In the genomic region with DNA sequence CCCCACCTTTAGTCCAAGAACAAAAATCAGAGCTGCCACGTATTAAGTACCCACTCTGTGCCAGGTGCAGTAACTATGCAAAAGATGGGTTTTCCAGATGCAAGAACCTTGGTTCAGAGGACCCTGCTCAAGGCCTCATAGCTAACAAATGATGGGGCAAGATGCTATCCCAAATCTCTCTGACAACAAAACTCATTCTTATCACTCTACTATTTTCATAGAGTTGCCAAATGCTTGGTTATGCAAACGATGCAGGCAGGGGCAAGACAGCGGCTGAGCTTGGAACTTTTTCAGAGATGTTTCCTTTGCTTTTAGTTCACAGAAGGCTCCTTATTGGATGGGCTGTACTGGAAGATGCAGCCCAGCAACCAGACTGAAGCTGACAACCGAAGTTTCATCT, we compare ENCODE assay signal across 33 cellular contexts. TPM values are rescaled to one million over a fixed set of nuclear protein-coding genes. Genes with fewer than 3 reads are reported as not detected.
A peak's percentile ranks its signal among the peaks of the same experiment; 100 is the strongest.
DNase-seq lines count a peak whose midpoint lies in the region; ATAC-seq and TF ChIP-seq lines count a peak whose summit lies in the region.
"Had no signal": no experiment of that assay in that cellular context is flagged by ENCODE, and none has a peak within 500 bp of the region (broad histone marks: within the 10 kb centered on the region; RNA-seq: fewer than 3 reads in every experiment).

No MANE protein-coding gene starts in this region.

- no peak overlapping the region for H3K23ac ChIP-seq in trophoblast cell (ENCODE audit: low read length)

- no peak overlapping the region for H2BK5ac ChIP-seq in trophoblast cell (ENCODE audit: low read depth, low read length, poor library complexity)

- no peaks in the 10 kb centered on the region for H3K9me3 Mint-ChIP-seq in type B pancreatic cell
- H3K9me3 Mint-ChIP-seq: CD14-positive monocyte; CD4-positive, alpha-beta memory T cell; CD4-positive, alpha-beta T cell; CD4-positive, CD25-positive, alpha-beta regulatory T cell; CD8-positive, alpha-beta memory T cell; CD8-positive, alpha-beta T cell had no signal

- no peaks in the 10 kb centered on the region for H3K27me3 Mint-ChIP-seq in type B pancreatic cell
- H3K27me3 Mint-ChIP-seq: B cell; CD4-positive, alpha-beta memory T cell; CD4-positive, alpha-beta T cell; CD4-positive, CD25-positive, alpha-beta regulatory T cell; CD8-positive, alpha-beta memory T cell had no signal

- H2BK12ac ChIP-seq in trophoblast cell (ENCODE audit: low read length), result no peak overlapping the region

- H3F3A ChIP-seq in PC-3 (ENCODE audit: low read length, unreplicated experiment), result no peaks in the 10 kb centered on the region

- WGBS in trophoblast cell (ENCODE audit: extremely low coverage, insufficient coverage, insufficient read length), result no CpG with 5 or more reads among the region's 4 CpGs

- H3K36me3 Mint-ChIP-seq in type B pancreatic cell, result peaks cover 32% of the 10 kb centered on the region

- POLR2A ChIA-PET in PC-3 (lab: Charles Lee; ENCODE audit: unreplicated experiment), result no interaction called here

- no peak overlapping the region for H3K4ac ChIP-seq in trophoblast cell (ENCODE audit: low read depth, low read length)

- BruUV-seq in PC-3 (replicated peaks; lab: Mats Ljungman, UMichigan), result no TSS peak

- H3K9ac ChIP-seq in PC-3 (ENCODE audit: low read length), result no peak overlapping the region
- no peak overlapping the region for H3K9ac ChIP-seq in trophoblast cell (ENCODE audit: low read length)
- H3K9ac ChIP-seq: BLaER1; BLaER1 treated with 17β-estradiol and CSF1 and Interleukin-3, amounts not matched to agents 10 nM and 100 nM had no signal

- no peak overlapping the region for H4K91ac ChIP-seq in trophoblast cell (ENCODE audit: low read depth, low read length)

- no peak for ATAC-seq in PC-3
- no peak for ATAC-seq in GM21447 (IDR thresholded peaks at IDR 0.05; ENCODE audit: unreplicated experiment)
- ATAC-seq: A549; CD8-positive, alpha-beta T cell had no signal

- no peak overlapping the region for H2BK120ac ChIP-seq in trophoblast cell (ENCODE audit: insufficient read depth, low read length, poor library complexity)

- H3K4me3 ChIP-seq in PC-3 (ENCODE audit: low read length) (no peak overlapping the region), trophoblast cell (ENCODE audit: low read depth, low read length) (no peak overlapping the region), dorsolateral prefrontal cortex (no peak overlapping the region)
- H3K4me3 ChIP-seq: A549; BLaER1; BLaER1 treated with 17β-estradiol and CSF1 and Interleukin-3, amounts not matched to agents 10 nM and 100 nM had no signal

- CTCF ChIA-PET in PC-3 (lab: Charles Lee), result no interaction called here

- TF ChIP-seq CTCF in PC-3 (conservative IDR thresholded peaks at IDR 0.05; ENCODE audit: low read depth, low read length) (no peak), VCaP (conservative IDR thresholded peaks at IDR 0.05) (no peak), type B pancreatic cell (conservative IDR thresholded peaks at IDR 0.05) (no peak), dorsolateral prefrontal cortex (IDR thresholded peaks at IDR 0.05 in 54 of 56, conservative IDR thresholded peaks at IDR 0.05 in 2 of 56; ENCODE audit: low read depth in 1 of 56, partially characterized antibody in 56 of 56) (no peak)

- H3K4me2 ChIP-seq in PC-3 (ENCODE audit: low read length) (peak overlapping the region; percentile 46), trophoblast cell (ENCODE audit: low read length) (no peak overlapping the region)
- H3K4me2 ChIP-seq: A549; BLaER1; BLaER1 treated with 17β-estradiol and CSF1 and Interleukin-3, amounts not matched to agents 10 nM and 100 nM had no signal

- H3K4me1 ChIP-seq in PC-3 (ENCODE audit: insufficient read depth, low read length), result peaks cover 21% of the 10 kb centered on the region
- no peaks in the 10 kb centered on the region for H3K4me1 ChIP-seq in trophoblast cell (ENCODE audit: control insufficient read depth in 1 of 2, insufficient read depth in 2 of 2, low read length in 2 of 2)
- H3K4me1 ChIP-seq: BE2C, BLaER1 had no signal

- H2AK5ac ChIP-seq in trophoblast cell (ENCODE audit: low read length), result no peak overlapping the region

- intact Hi-C loops in PC-3 (cut with micrococcal nuclease), result no loop called here
- intact Hi-C loops in dorsolateral prefrontal cortex (cut with DNase I), result loop anchor here in 1 of 2 donors (10.0 kb wide), 1 partner anchor 177 kb away; no protein-coding TSS in a partner anchor

- peak overlapping the region; percentile 61 for H3K27ac ChIP-seq in PC-3 (ENCODE audit: low read length)
- H3K27ac ChIP-seq in VCaP, result peak overlapping the region; percentile 7; the same call in 1 of the 2 replicates
- no peak overlapping the region for H3K27ac ChIP-seq in trophoblast cell (ENCODE audit: low read depth, low read length)
- peak overlapping the region in 1 of 59 donors; percentile 3 for H3K27ac ChIP-seq in dorsolateral prefrontal cortex
- H3K27ac ChIP-seq: 22Rv1; A549; BLaER1; BLaER1 treated with 17β-estradiol and CSF1 and Interleukin-3, amounts not matched to agents 10 nM and 100 nM; C4-2B had no signal

- no peaks in the 10 kb centered on the region for H3K9me2 ChIP-seq in PC-3 (replicated peaks; ENCODE audit: low read length)

- H2AFZ ChIP-seq in PC-3 (ENCODE audit: low read length) (no peak overlapping the region), trophoblast cell (ENCODE audit: insufficient read depth, low read length, poor library complexity) (no peak overlapping the region)

- H3K9me3 ChIP-seq in PC-3 (ENCODE audit: low read length) (no peaks in the 10 kb centered on the region), trophoblast cell (ENCODE audit: insufficient read depth, low read depth, low read length) (no peaks in the 10 kb centered on the region)
- H3K9me3 ChIP-seq: A549; BE2C; BLaER1; BLaER1 treated with 17β-estradiol and CSF1 and Interleukin-3, amounts not matched to agents 10 nM and 100 nM; Caco-2 had no signal

- no peak overlapping the region for H3K18ac ChIP-seq in trophoblast cell (ENCODE audit: low read length)

- H4K20me1 ChIP-seq in PC-3 (ENCODE audit: low read length), result no peaks in the 10 kb centered on the region

- H3K36me3 ChIP-seq in PC-3 (ENCODE audit: low read depth, low read length) (peaks cover 22% of the 10 kb centered on the region), trophoblast cell (ENCODE audit: control insufficient read depth in 1 of 2, insufficient read depth in 2 of 2, low read length in 2 of 2) (peaks cover 18 to 50% of the 10 kb centered on the region in 2 experiments)

- H3K4me3 Mint-ChIP-seq in type B pancreatic cell, result no peak overlapping the region
- H3K4me3 Mint-ChIP-seq: B cell; CD14-positive monocyte; CD4-positive, alpha-beta memory T cell; CD4-positive, alpha-beta T cell; CD4-positive, CD25-positive, alpha-beta regulatory T cell; CD8-positive, alpha-beta memory T cell; CD8-positive, alpha-beta T cell had no signal

- H4K8ac ChIP-seq in trophoblast cell (ENCODE audit: low read depth, low read length), result no peak overlapping the region

- no peak overlapping the region for H4K12ac ChIP-seq in trophoblast cell (ENCODE audit: low read depth, low read length)

- no peaks in the 10 kb centered on the region for H3K79me1 ChIP-seq in trophoblast cell (ENCODE audit: low read length)

- H3K27ac Mint-ChIP-seq in type B pancreatic cell, result no peak overlapping the region
- H3K27ac Mint-ChIP-seq: B cell; CD14-positive monocyte; CD4-positive, alpha-beta T cell; CD4-positive, CD25-positive, alpha-beta regulatory T cell; CD8-positive, alpha-beta T cell had no signal

- H3K79me2 ChIP-seq in PC-3 (ENCODE audit: low read length) (no peaks in the 10 kb centered on the region), trophoblast cell (ENCODE audit: control insufficient read depth, insufficient read depth, low read length, poor library complexity) (no peaks in the 10 kb centered on the region)

- H3K27me3 ChIP-seq in PC-3 (ENCODE audit: low read length), result no peaks in the 10 kb centered on the region
- H3K27me3 ChIP-seq in trophoblast cell (ENCODE audit: insufficient read depth, low read length), result no peaks in the 10 kb centered on the region
- no peaks in the 10 kb centered on the region for H3K27me3 ChIP-seq in dorsolateral prefrontal cortex
- H3K27me3 ChIP-seq: BE2C; BLaER1; BLaER1 treated with 17β-estradiol and CSF1 and Interleukin-3, amounts not matched to agents 10 nM and 100 nM had no signal

- DNase-seq in PC-3, result no peak
- DNase-seq in trophoblast cell, result peak; percentile 50 to 77
- no peak for DNase-seq in type B pancreatic cell (ENCODE audit: extremely low spot score, unreplicated experiment)
- DNase-seq in dorsolateral prefrontal cortex, result no peak
- DNase-seq: 8988T; ACHN; AML-193; BE2C; C1 segment of cervical spinal cord; Caco-2; Calu3; CD4-positive, alpha-beta memory T cell; CD4-positive, alpha-beta T cell; CD4-positive, CD25-positive, alpha-beta regulatory T cell; CD8-positive, alpha-beta memory T cell; CD8-positive, alpha-beta T cell; COR-L47; DMS 273 treated with DMSO at 0.1 percent for 48 hours; DMS153; DMS53; DMS79; DMS79 treated with DMSO at 0.1 percent for 48 hours; DND-41; EL had no signal

- H3K14ac ChIP-seq in trophoblast cell (ENCODE audit: low read length), result no peak overlapping the region

- no peaks in the 10 kb centered on the region for H3K4me1 Mint-ChIP-seq in type B pancreatic cell (ENCODE audit: unreplicated experiment)
- H3K4me1 Mint-ChIP-seq: B cell; CD4-positive, alpha-beta memory T cell; CD4-positive, CD25-positive, alpha-beta regulatory T cell; CD8-positive, alpha-beta memory T cell had no signal

RNA-seq across cellular contexts. Expression of gene PKD2, which starts 30.5 kb away (rescaled TPM):
- 12.9 and 14.9 TPM in 2 replicates for total RNA-seq in PC-3 (2014; rRNA removed)
- polyA plus RNA-seq in trophoblast cell (2013), result 14.2 and 16.6 TPM in 2 replicates
- 47.5 and 54.5 TPM in 2 replicates for total RNA-seq in type B pancreatic cell (ENCODE audit: low replicate concordance)
- 10 to 100 TPM; 29.7 to 60.9 (median 40.7) TPM for total RNA-seq in dorsolateral prefrontal cortex

Comparison
In these comparisons a context has a peak if more than half of its experiments do, and no peak if none do; other contexts are left out.
1. DNase-seq: peak in trophoblast cell (2 of 2); none in PC-3 (single experiment), type B pancreatic cell (single experiment) and dorsolateral prefrontal cortex (0 of 10).